18 cellular contexts compared by ENCODE assay signal in genomic region chr4:105158837-105159236, GRCh38. TPM values are rescaled to one million over a fixed set of nuclear protein-coding genes. Genes with fewer than 3 reads are reported as not detected.
A peak's percentile ranks its signal among the peaks of the same experiment; 100 is the strongest.
DNase-seq lines count a peak whose midpoint lies in the region; ATAC-seq, FAIRE-seq and TF ChIP-seq lines count a peak whose summit lies in the region.
"Had no signal": no experiment of that assay in that cellular context is flagged by ENCODE, and none has a peak within 500 bp of the region (broad histone marks: within the 10 kb centered on the region; RNA-seq: fewer than 3 reads in every experiment).

No MANE protein-coding gene starts in this region.

- TF ChIP-seq CTCF in omental fat pad (IDR thresholded peaks at IDR 0.05) = no peak

- H3K4me1 ChIP-seq in iPS-20b (ENCODE audit: insufficient read depth, low read length) = no peaks in the 10 kb centered on the region; the same call in 1 of the 2 replicates

- FAIRE-seq in GM18507 (lab: Jason Lieb, UNC) = peak; percentile 53
- FAIRE-seq: endometrium had no signal

- no peak overlapping the region for H3K27ac ChIP-seq in iPS-20b (ENCODE audit: low read length)
- H3K27ac ChIP-seq: prostate gland had no signal

- H3K4me3 ChIP-seq in iPS-20b (ENCODE audit: low read length) = peak overlapping the region; percentile 8; the same call in 1 of the 2 replicates
- H3K4me3 ChIP-seq: prostate gland had no signal

- DNase-seq in GM18507 (ENCODE audit: extremely low spot score, insufficient read length, low read depth) = no peak
- peak; percentile 85 for DNase-seq in amniotic epithelial cell (ENCODE audit: low read depth)
- DNase-seq in omental fat pad (ENCODE audit: low spot score) = no peak
- DNase-seq in NCI-H2196 treated with DMSO at 0.1 percent for 48 hours (lab: John Stamatoyannopoulos, UW; ENCODE audit: unreplicated experiment) = no peak
- no peak for DNase-seq in SW480 (ENCODE audit: low spot score)
- DNase-seq in NCI-H146 treated with DMSO at 0.1 percent for 48 hours (lab: John Stamatoyannopoulos, UW; ENCODE audit: unreplicated experiment) = no peak
- DNase-seq: activated CD4-positive, alpha-beta T cell treated with anti-CD3 and anti-CD28 coated beads, Interleukin-2, amount 10 ng/mL, durations not matched to agents 7 days and 5 days; AML-193; DMS53; hippocampal formation; NCI-H2171; stimulated activated CD4-positive, alpha-beta T cell treated with anti-CD3 and anti-CD28 coated beads, Interleukin-4, amount 100 ng/mL, for 4 hours; stimulated activated naive B cell treated with anti-CD40 and anti-IgM and Interleukin-4, amounts not matched to agents 10 μg/mL and 1 μg/mL and 100 μg/mL, for 72 hours had no signal

- H3K9ac ChIP-seq in iPS-20b (ENCODE audit: low read depth, low read length) = no peak overlapping the region

- peaks cover 100% of the 10 kb centered on the region for H3K27me3 ChIP-seq in iPS-20b (ENCODE audit: insufficient read depth, low read length)

- no peaks in the 10 kb centered on the region for H3K9me3 ChIP-seq in iPS-20b (ENCODE audit: insufficient read depth, low read depth, low read length)
- H3K9me3 ChIP-seq: prostate gland had no signal

- no peaks in the 10 kb centered on the region for H3K36me3 ChIP-seq in iPS-20b (ENCODE audit: insufficient read depth, low read depth, low read length)
- H3K36me3 ChIP-seq: prostate gland had no signal

- ATAC-seq in omental fat pad (ENCODE audit: low FRiP score) (peak; percentile 62), HG03095 (IDR thresholded peaks at IDR 0.05; ENCODE audit: unreplicated experiment) (no peak)
- ATAC-seq: activated T-helper 17 cell treated with anti-CD3 and anti-CD28 coated beads, Interleukin-2, amount 50 U/mL, for 72 hours; stimulated activated naive B cell treated with anti-CD40 and anti-IgM and Interleukin-4, amounts not matched to agents 10 μg/mL and 1 μg/mL and 100 μg/mL, for 72 hours had no signal

RNA-seq across cellular contexts. Expression of gene TET2, which starts 12.2 kb away (rescaled TPM):
- total RNA-seq in omental fat pad = 10 to 100 TPM; 17.7 to 36.7 (median 22.1) TPM
